8 cellular contexts compared by ENCODE assay signal in genomic region chr10:76303682-76304316, GRCh38.
DNase-seq lines count a peak whose midpoint lies in the region; ATAC-seq and TF ChIP-seq lines count a peak whose summit lies in the region.

No MANE protein-coding gene starts in this region.

- H3K27me3 Mint-ChIP-seq in activated T-cell treated with anti-CD3 and anti-CD28 coated beads, Interleukin-2, amount 50 U/mL, for 72 hours (ENCODE audit: low read depth), result no peaks in the 10 kb centered on the region

- POLR2A ChIA-PET in GM10248 (lab: Yijun Ruan, JAX), result no interaction called here

- CTCF ChIA-PET in GM10248 (lab: Yijun Ruan, JAX), result interaction anchor here (0.9 to 1.4 kb wide), 2 partner anchors 10 to 24 kb away, joined by 3 to 4 read pairs; no protein-coding TSS in a partner anchor

- ATAC-seq in HG03025 (IDR thresholded peaks at IDR 0.05; ENCODE audit: low FRiP score, unreplicated experiment) (peak; percentile 47), Right ventricle myocardium superior (ENCODE audit: poor library complexity) (peak; percentile 98)
- peak in 1 of 2 donors; percentile 56 for ATAC-seq in activated T-cell treated with anti-CD3 and anti-CD28 coated beads, Interleukin-2, amount 50 U/mL, for 72 hours (replicated peaks in 1 of 2)

- no peak for TF ChIP-seq CTCF in GM10248 (IDR thresholded peaks at IDR 0.05; ENCODE audit: control extremely low read depth, extremely low read depth, low read depth, missing control alignments)

- H3K9me3 Mint-ChIP-seq in activated T-cell treated with anti-CD3 and anti-CD28 coated beads, Interleukin-2, amount 50 U/mL, for 72 hours, result no peaks in the 10 kb centered on the region

- no peak overlapping the region for H3K4me3 Mint-ChIP-seq in activated T-cell treated with anti-CD3 and anti-CD28 coated beads, Interleukin-2, amount 50 U/mL, for 72 hours

- intact Hi-C loops in Right ventricle myocardium superior (cut with DNase I) (loop anchor here (10.0 kb wide), 2 partner anchors 259 to 899 kb away; partner anchors contain the start of gene ZNF503), posterior cingulate gyrus (cut with DNase I) (loop anchor here (10.0 kb wide), 1 partner anchor 259 kb away; no protein-coding TSS in a partner anchor)

- no peaks in the 10 kb centered on the region for H3K4me1 Mint-ChIP-seq in activated T-cell treated with anti-CD3 and anti-CD28 coated beads, Interleukin-2, amount 50 U/mL, for 72 hours (ENCODE audit: low read depth)

- H3K27ac Mint-ChIP-seq in activated T-cell treated with anti-CD3 and anti-CD28 coated beads, Interleukin-2, amount 50 U/mL, for 72 hours, result no peak overlapping the region

- DNase-seq in GM10248 (ENCODE audit: extremely low spot score) (peak; percentile 31), NCI-H2196 (lab: John Stamatoyannopoulos, UW; ENCODE audit: unreplicated experiment) (peak; percentile 52), Right ventricle myocardium superior (peak; percentile 73), posterior cingulate gyrus (peak; percentile 16 to 92 (median 56)), mesenteric fat pad (ENCODE audit: low spot score) (no peak), NCI-H128 (lab: John Stamatoyannopoulos, UW; ENCODE audit: unreplicated experiment) (no peak)
- DNase-seq in activated T-cell treated with anti-CD3 and anti-CD28 coated beads, Interleukin-2, amount 50 U/mL, for 72 hours, result peak; percentile 4 to 26

- no peaks in the 10 kb centered on the region for H3K36me3 Mint-ChIP-seq in activated T-cell treated with anti-CD3 and anti-CD28 coated beads, Interleukin-2, amount 50 U/mL, for 72 hours (ENCODE audit: insufficient read depth in 2 of 2)

Comparison
In these comparisons a context has a peak if more than half of its experiments do, and no peak if none do; other contexts are left out.
1. DNase-seq: peak in GM10248 (single experiment), NCI-H2196 (single experiment), activated T-cell treated with anti-CD3 and anti-CD28 coated beads, Interleukin-2, amount 50 U/mL, for 72 hours (2 of 2), Right ventricle myocardium superior (single experiment) and posterior cingulate gyrus (10 of 10); none in mesenteric fat pad (single experiment) and NCI-H128 (single experiment).